8 cellular contexts compared by ENCODE assay signal in genomic region chr22:26172389-26172990, GRCh38. TPM values are rescaled to one million over a fixed set of nuclear protein-coding genes. Genes with fewer than 3 reads are reported as not detected.
DNase-seq lines count a peak whose midpoint lies in the region; ATAC-seq and TF ChIP-seq lines count a peak whose summit lies in the region.

No MANE protein-coding gene starts in this region.

- no peaks in the 10 kb centered on the region for H3K9me3 ChIP-seq in T-helper 17 cell (ENCODE audit: control insufficient read depth, low read length, poor library complexity, severe bottlenecking)

- H3K4me1 Mint-ChIP-seq in activated CD8-positive, alpha-beta T cell treated with anti-CD3 and anti-CD28 coated beads for 36 hours (ENCODE audit: low read depth), result no peaks in the 10 kb centered on the region
- peaks cover 6% of the 10 kb centered on the region for H3K4me1 Mint-ChIP-seq in T-helper 17 cell

- peak; percentile 80 for TF ChIP-seq CTCF in GM12873 (IDR thresholded peaks at IDR 0.05; ENCODE audit: insufficient read depth, low read depth, low read length, missing control alignments)
- peak; percentile 71 for TF ChIP-seq CTCF in activated CD8-positive, alpha-beta T cell treated with anti-CD3 and anti-CD28 coated beads for 36 hours (IDR thresholded peaks at IDR 0.05)

- H3K27me3 Mint-ChIP-seq in activated CD8-positive, alpha-beta T cell treated with anti-CD3 and anti-CD28 coated beads for 36 hours, result peaks cover 56% of the 10 kb centered on the region
- peaks cover 68% of the 10 kb centered on the region for H3K27me3 Mint-ChIP-seq in T-helper 17 cell

- intact Hi-C loops in activated CD8-positive, alpha-beta T cell treated with anti-CD3 and anti-CD28 coated beads for 36 hours (cut with micrococcal nuclease), result loop anchor here (10.0 kb wide), 1 partner anchor 52 kb away; no protein-coding TSS in a partner anchor
- intact Hi-C loops in sciatic nerve (cut with DNase I), result no loop called here

- POLR2A ChIA-PET in activated CD8-positive, alpha-beta T cell treated with anti-CD3 and anti-CD28 coated beads for 36 hours (lab: Charles Lee), result interaction anchor here (1.1 kb wide), 1 partner anchor 54 kb away, joined by 3 read pairs; no protein-coding TSS in a partner anchor

- no peak for ATAC-seq in activated CD8-positive, alpha-beta T cell treated with anti-CD3 and anti-CD28 coated beads for 36 hours
- ATAC-seq in T-helper 17 cell (no peak), sciatic nerve (no peak)

- DNase-seq in AG20443 (ENCODE audit: low spot score), result peak; percentile 64
- DNase-seq in NCI-H2196 (lab: John Stamatoyannopoulos, UW; ENCODE audit: unreplicated experiment), result peak; percentile 57
- DNase-seq in activated CD8-positive, alpha-beta T cell treated with anti-CD3 and anti-CD28 coated beads for 36 hours, result peak; percentile 57
- peak; percentile 11 for DNase-seq in hepatic stellate cell (ENCODE audit: low spot score)
- DNase-seq in stimulated activated CD4-positive, alpha-beta T cell treated with anti-CD3 and anti-CD28 coated beads, Interleukin-4, amount 100 ng/mL, for 24 hours, result peak; percentile 9
- no peak for DNase-seq in T-helper 17 cell
- no peak for DNase-seq in sciatic nerve (ENCODE audit: low spot score)

- H3K36me3 Mint-ChIP-seq in activated CD8-positive, alpha-beta T cell treated with anti-CD3 and anti-CD28 coated beads for 36 hours (ENCODE audit: low read depth), result no peaks in the 10 kb centered on the region
- H3K36me3 Mint-ChIP-seq in T-helper 17 cell (ENCODE audit: low read depth), result peaks cover 4% of the 10 kb centered on the region

- H3K4me3 Mint-ChIP-seq in activated CD8-positive, alpha-beta T cell treated with anti-CD3 and anti-CD28 coated beads for 36 hours, result no peak overlapping the region
- H3K4me3 Mint-ChIP-seq in T-helper 17 cell, result no peak overlapping the region

- no peaks in the 10 kb centered on the region for H3K9me3 Mint-ChIP-seq in activated CD8-positive, alpha-beta T cell treated with anti-CD3 and anti-CD28 coated beads for 36 hours

- H3K27ac Mint-ChIP-seq in activated CD8-positive, alpha-beta T cell treated with anti-CD3 and anti-CD28 coated beads for 36 hours, result no peak overlapping the region
- no peak overlapping the region for H3K27ac Mint-ChIP-seq in T-helper 17 cell

- CTCF ChIA-PET in activated CD8-positive, alpha-beta T cell treated with anti-CD3 and anti-CD28 coated beads for 36 hours (lab: Charles Lee), result interaction anchor here (0.6 to 2.2 kb wide), 15 partner anchors 9 to 195 kb away, joined by 3 to 12 read pairs (median 4); no protein-coding TSS in a partner anchor

RNA-seq across cellular contexts. Expression of gene SEZ6L, which starts 3.2 kb away (rescaled TPM):
- total RNA-seq in activated CD8-positive, alpha-beta T cell treated with anti-CD3 and anti-CD28 coated beads for 36 hours, result not detected
- under 1 TPM; 0.07 to 0.13 TPM for total RNA-seq in T-helper 17 cell
- total RNA-seq in sciatic nerve, result 0.13 TPM

Comparison
In these comparisons a context has a peak if more than half of its experiments do, and no peak if none do; other contexts are left out.
1. DNase-seq: peak in AG20443 (single experiment), NCI-H2196 (single experiment), activated CD8-positive, alpha-beta T cell treated with anti-CD3 and anti-CD28 coated beads for 36 hours (single experiment), hepatic stellate cell (single experiment) and stimulated activated CD4-positive, alpha-beta T cell treated with anti-CD3 and anti-CD28 coated beads, Interleukin-4, amount 100 ng/mL, for 24 hours (single experiment); none in T-helper 17 cell (0 of 3) and sciatic nerve (single experiment).